Comparison of ENCODE assay signal across 29 cellular contexts in genomic region chr18:77340815-77341214, GRCh38.
"Had no signal": no experiment of that assay in that cellular context is flagged by ENCODE, and none has a peak within 500 bp of the region (broad histone marks: within the 10 kb centered on the region; RNA-seq: fewer than 3 reads in every experiment).

No MANE protein-coding gene starts in this region.

- FAIRE-seq: urothelium cell line had no signal

- DNase-seq: stimulated activated CD4-positive, alpha-beta T cell treated with anti-CD3 and anti-CD28 coated beads, Interleukin-2, amount 100 ng/mL, for 48 hours; stimulated activated CD4-positive, alpha-beta T cell treated with anti-CD3 and anti-CD28 coated beads, Interleukin-4, amount 100 ng/mL, for 1 hour; stimulated activated CD4-positive, alpha-beta T cell treated with anti-CD3 and anti-CD28 coated beads, Interleukin-4, amount 100 ng/mL, for 24 hours; stimulated activated CD4-positive, alpha-beta T cell treated with anti-CD3 and anti-CD28 coated beads, Interleukin-4, amount 100 ng/mL, for 4 hours; stimulated activated CD8-positive, alpha-beta memory T cell treated with anti-CD3 and anti-CD28 coated beads, Interleukin-4, amount 100 ng/mL, for 48 hours; stimulated activated naive B cell treated with anti-CD40 and anti-IgM and Interleukin-4, amounts not matched to agents 10 μg/mL and 1 μg/mL and 100 μg/mL, for 72 hours; stimulated activated naive CD4-positive, alpha-beta T cell; stimulated activated naive CD4-positive, alpha-beta T cell treated with Interleukin-2 at 50 U/mL for 16 hours; stimulated activated naive CD8-positive, alpha-beta T cell treated with anti-CD3 and anti-CD28 coated beads, Interleukin-15, amount 100 ng/mL, for 72 hours; stimulated activated naive CD8-positive, alpha-beta T cell treated with anti-CD3 and anti-CD28 coated beads, Interleukin-15, Interleukin-2, amounts not matched to agents 100 U/mL and 50 U/mL, for 24 hours; stomach; substantia nigra; testis; thyroid gland; tibial artery; transverse colon; trophoblast cell; upper lobe of right lung; uterus had no signal

- H3K27ac Mint-ChIP-seq: stimulated activated effector memory CD8-positive, alpha-beta T cell treated with anti-CD3 and anti-CD28 coated beads, Interleukin-12 subunit alpha, Interleukin-12 subunit beta, amount 100 ng/mL, for 72 hours; stimulated activated memory B cell treated with anti-CD40 and anti-IgM and Interleukin-4, amounts not matched to agents 10 μg/mL and 1 μg/mL and 100 μg/mL, for 72 hours; stimulated activated naive B cell treated with anti-CD40 and anti-IgM and Interleukin-4, amounts not matched to agents 10 μg/mL and 1 μg/mL and 100 μg/mL, for 72 hours; stimulated activated naive CD8-positive, alpha-beta T cell treated with anti-CD3 and anti-CD28 coated beads, Interleukin-15, amount 100 ng/mL, for 72 hours; stimulated activated naive CD8-positive, alpha-beta T cell treated with anti-CD3 and anti-CD28 coated beads, Interleukin-15, Interleukin-2, amounts not matched to agents 100 ng/mL and 50 ng/mL, for 24 hours; type B pancreatic cell had no signal

- H3K4me1 Mint-ChIP-seq: stimulated activated memory B cell treated with anti-CD40 and anti-IgM and Interleukin-4, amounts not matched to agents 10 μg/mL and 1 μg/mL and 100 μg/mL, for 72 hours; stimulated activated naive B cell treated with anti-CD40 and anti-IgM and Interleukin-4, amounts not matched to agents 10 μg/mL and 1 μg/mL and 100 μg/mL, for 72 hours; stimulated activated naive CD8-positive, alpha-beta T cell treated with anti-CD3 and anti-CD28 coated beads, Interleukin-15, amount 100 ng/mL, for 72 hours had no signal

- H3K36me3 ChIP-seq: stomach, suprapubic skin, thoracic aorta, thyroid gland, tibial artery, tibial nerve, transverse colon, upper lobe of left lung, upper lobe of right lung, uterus, vagina had no signal

- H3K36me3 Mint-ChIP-seq: stimulated activated effector memory CD8-positive, alpha-beta T cell treated with anti-CD3 and anti-CD28 coated beads, Interleukin-12 subunit alpha, Interleukin-12 subunit beta, amount 100 ng/mL, for 72 hours; stimulated activated memory B cell treated with anti-CD40 and anti-IgM and Interleukin-4, amounts not matched to agents 10 μg/mL and 1 μg/mL and 100 μg/mL, for 72 hours; stimulated activated naive B cell treated with anti-CD40 and anti-IgM and Interleukin-4, amounts not matched to agents 10 μg/mL and 1 μg/mL and 100 μg/mL, for 72 hours; type B pancreatic cell had no signal

- H3K4me3 Mint-ChIP-seq: stimulated activated effector memory CD8-positive, alpha-beta T cell treated with anti-CD3 and anti-CD28 coated beads, Interleukin-12 subunit alpha, Interleukin-12 subunit beta, amount 100 ng/mL, for 72 hours; stimulated activated memory B cell treated with anti-CD40 and anti-IgM and Interleukin-4, amounts not matched to agents 10 μg/mL and 1 μg/mL and 100 μg/mL, for 72 hours; stimulated activated naive B cell treated with anti-CD40 and anti-IgM and Interleukin-4, amounts not matched to agents 10 μg/mL and 1 μg/mL and 100 μg/mL, for 72 hours; stimulated activated naive CD8-positive, alpha-beta T cell treated with anti-CD3 and anti-CD28 coated beads, Interleukin-15, amount 100 ng/mL, for 72 hours; stimulated activated naive CD8-positive, alpha-beta T cell treated with anti-CD3 and anti-CD28 coated beads, Interleukin-15, Interleukin-2, amounts not matched to agents 100 ng/mL and 50 ng/mL, for 24 hours; type B pancreatic cell had no signal

- ATAC-seq: stimulated activated effector memory CD8-positive, alpha-beta T cell treated with anti-CD3 and anti-CD28 coated beads, Interleukin-12 subunit alpha, Interleukin-12 subunit beta, amount 100 ng/mL, for 72 hours; stimulated activated memory B cell treated with anti-CD40 and anti-IgM and Interleukin-4, amounts not matched to agents 10 μg/mL and 1 μg/mL and 100 μg/mL, for 72 hours; stimulated activated naive B cell treated with anti-CD40 and anti-IgM and Interleukin-4, amounts not matched to agents 10 μg/mL and 1 μg/mL and 100 μg/mL, for 72 hours; stimulated activated naive CD8-positive, alpha-beta T cell treated with anti-CD3 and anti-CD28 coated beads, Interleukin-15, amount 100 ng/mL, for 72 hours; stimulated activated naive CD8-positive, alpha-beta T cell treated with anti-CD3 and anti-CD28 coated beads, Interleukin-15, Interleukin-2, amounts not matched to agents 100 U/mL and 50 U/mL, for 24 hours; upper lobe of right lung had no signal

- H3K27me3 ChIP-seq: suprapubic skin, testis, thyroid gland, tibial nerve, transverse colon, upper lobe of left lung, uterus, vagina had no signal

- H3K9me3 ChIP-seq: stomach, suprapubic skin, testis, thoracic aorta, thyroid gland, tibial artery, transverse colon, upper lobe of left lung, upper lobe of right lung, uterus, vagina had no signal

- H3K4me3 ChIP-seq: stomach, suprapubic skin, testis, thoracic aorta, thyroid gland, tibial artery, tibial nerve, transverse colon, upper lobe of left lung, upper lobe of right lung, uterus, vagina had no signal

- H3K27ac ChIP-seq: stomach, suprapubic skin, testis, thoracic aorta, thyroid gland, tibial artery, tibial nerve, transverse colon, upper lobe of left lung, upper lobe of right lung, uterus, vagina had no signal

- H3K4me1 ChIP-seq: stomach, suprapubic skin, testis, thyroid gland, tibial artery, tibial nerve, transverse colon, upper lobe of left lung, upper lobe of right lung, uterus, vagina had no signal

- H3K9me3 Mint-ChIP-seq: stimulated activated effector memory CD8-positive, alpha-beta T cell treated with anti-CD3 and anti-CD28 coated beads, Interleukin-12 subunit alpha, Interleukin-12 subunit beta, amount 100 ng/mL, for 72 hours; stimulated activated memory B cell treated with anti-CD40 and anti-IgM and Interleukin-4, amounts not matched to agents 10 μg/mL and 1 μg/mL and 100 μg/mL, for 72 hours; stimulated activated naive B cell treated with anti-CD40 and anti-IgM and Interleukin-4, amounts not matched to agents 10 μg/mL and 1 μg/mL and 100 μg/mL, for 72 hours; stimulated activated naive CD8-positive, alpha-beta T cell treated with anti-CD3 and anti-CD28 coated beads, Interleukin-15, amount 100 ng/mL, for 72 hours; stimulated activated naive CD8-positive, alpha-beta T cell treated with anti-CD3 and anti-CD28 coated beads, Interleukin-15, Interleukin-2, amounts not matched to agents 100 ng/mL and 50 ng/mL, for 24 hours; type B pancreatic cell had no signal
